1 cellular context compared by ENCODE assay signal in genomic region chr10:119059557-119059956, GRCh38.
TF ChIP-seq lines count a peak whose summit lies in the region.

No MANE protein-coding gene starts in this region.

TF ChIP-seq in H1, 55 proteins besides CTCF, POLR2A, EP300 and RAD21:
- no peak for TF ChIP-seq TEAD4 (IDR thresholded peaks at IDR 0.05; ENCODE audit: low read depth, low read length)
- no peak for TF ChIP-seq SAP30 (IDR thresholded peaks at IDR 0.05; ENCODE audit: insufficient read depth, insufficient replicate concordance, low read length)
- TF ChIP-seq TAF7 (optimal IDR thresholded peaks at IDR 0.05; ENCODE audit: borderline replicate concordance, low read depth, low read length), result no peak
- no peak for TF ChIP-seq EZH2 (IDR thresholded peaks at IDR 0.05; ENCODE audit: low read depth, low read length, severe bottlenecking)
- no peak for TF ChIP-seq SP1 (IDR thresholded peaks at IDR 0.05; ENCODE audit: low read depth, low read length)
- TF ChIP-seq MAFK (IDR thresholded peaks at IDR 0.05; ENCODE audit: low read depth, low read length), result no peak
- TF ChIP-seq NRF1 (IDR thresholded peaks at IDR 0.05; ENCODE audit: low read depth, low read length), result no peak
- no peak for TF ChIP-seq YY1 (IDR thresholded peaks at IDR 0.05; ENCODE audit: low read depth, low read length)
- TF ChIP-seq CHD2 (IDR thresholded peaks at IDR 0.05; ENCODE audit: low read length), result no peak
- TF ChIP-seq JUND (IDR thresholded peaks at IDR 0.05; ENCODE audit: low read length), result no peak
- no peak for TF ChIP-seq HDAC2 (IDR thresholded peaks at IDR 0.05; ENCODE audit: borderline replicate concordance in 1 of 2, low read depth in 2 of 2, low read length in 2 of 2)
- no peak for TF ChIP-seq GABPA (IDR thresholded peaks at IDR 0.05; ENCODE audit: borderline replicate concordance, insufficient read depth, low read length)
- no peak for TF ChIP-seq SIX5 (IDR thresholded peaks at IDR 0.05; ENCODE audit: low read depth, low read length)
- no peak for TF ChIP-seq CBX8 (IDR thresholded peaks at IDR 0.05; ENCODE audit: borderline replicate concordance, low read depth, low read length)
- TF ChIP-seq ATF2 (IDR thresholded peaks at IDR 0.05; ENCODE audit: low read length), result no peak
